ENCODE assay signal across 16 cellular contexts in the genomic region with DNA sequence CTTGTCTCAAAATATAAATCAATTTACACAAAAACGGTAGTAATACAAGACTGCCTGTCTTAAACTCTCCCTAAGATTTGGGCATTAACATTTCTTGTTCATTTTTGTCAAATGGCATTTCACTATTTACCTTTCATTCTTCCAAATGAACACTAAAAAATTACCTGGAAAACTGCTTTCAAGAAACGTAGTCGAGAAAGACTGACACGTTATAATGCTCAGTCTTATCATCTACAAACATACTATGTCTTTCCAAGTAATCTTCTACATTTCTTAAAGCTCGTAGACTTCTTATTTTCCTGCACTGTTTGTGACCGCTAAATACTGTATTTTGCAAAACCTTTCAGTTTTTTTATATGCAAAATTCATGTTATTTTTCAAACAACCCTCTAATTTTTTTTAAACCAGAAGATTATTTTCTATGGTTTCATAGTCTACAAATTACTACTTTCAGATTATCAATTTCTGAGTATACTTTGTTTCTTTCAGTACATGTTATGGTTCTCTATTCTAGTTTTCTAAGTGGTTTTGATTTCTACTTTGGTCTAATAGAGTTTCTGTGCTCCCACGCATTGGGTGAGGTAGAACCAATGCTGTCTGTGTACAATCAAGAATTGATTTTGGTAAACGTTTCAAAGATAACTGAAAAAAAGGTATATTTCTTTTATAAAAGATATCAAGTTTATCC.
DNase-seq lines count a peak whose midpoint lies in the region; ATAC-seq and TF ChIP-seq lines count a peak whose summit lies in the region.
"Had no signal": no experiment of that assay in that cellular context is flagged by ENCODE, and none has a peak within 500 bp of the region (broad histone marks: within the 10 kb centered on the region; RNA-seq: fewer than 3 reads in every experiment).

No MANE protein-coding gene starts in this region.

- peak; percentile 61 for ATAC-seq in GM19025 (IDR thresholded peaks at IDR 0.05; ENCODE audit: low read depth, unreplicated experiment)
- ATAC-seq in GM21723 (IDR thresholded peaks at IDR 0.05; ENCODE audit: unreplicated experiment): peak; percentile 92
- ATAC-seq in HG03378 (IDR thresholded peaks at IDR 0.05; ENCODE audit: unreplicated experiment): peak; percentile 56
- ATAC-seq in activated T-helper 17 cell treated with anti-CD3 and anti-CD28 coated beads, Interleukin-2, amount 50 U/mL, for 72 hours (replicated peaks): no peak
- no peak for ATAC-seq in natural killer cell
- ATAC-seq: activated T-cell treated with anti-CD3 and anti-CD28 coated beads, Interleukin-2, amount 50 U/mL, for 4 hours; stimulated activated naive CD8-positive, alpha-beta T cell treated with anti-CD3 and anti-CD28 coated beads, Interleukin-15, Interleukin-2, amounts not matched to agents 100 U/mL and 50 U/mL, for 24 hours; T-cell had no signal

- no peaks in the 10 kb centered on the region for H3K36me3 Mint-ChIP-seq in activated T-helper 17 cell treated with anti-CD3 and anti-CD28 coated beads, Interleukin-2, amount 50 U/mL, for 72 hours (ENCODE audit: low read depth)
- H3K36me3 Mint-ChIP-seq in natural killer cell: no peaks in the 10 kb centered on the region

- no peak for DNase-seq in HuH-7.5 (ENCODE audit: low spot score)
- no peak for DNase-seq in globus pallidus (ENCODE audit: low spot score)
- no peak for DNase-seq in natural killer cell
- DNase-seq: activated T-cell treated with anti-CD3 and anti-CD28 coated beads, Interleukin-2, amount 50 U/mL, for 4 hours; glutamatergic neuron; HCEC 1CT; Karpas-422; NCI-H187 treated with DMSO at 0.1 percent for 48 hours; NCI-H526 treated with DMSO at 0.1 percent for 48 hours; ovary; stimulated activated naive CD8-positive, alpha-beta T cell treated with anti-CD3 and anti-CD28 coated beads, Interleukin-15, Interleukin-2, amounts not matched to agents 100 U/mL and 50 U/mL, for 24 hours; T-cell had no signal

- no peak overlapping the region for H3K4me3 Mint-ChIP-seq in activated T-helper 17 cell treated with anti-CD3 and anti-CD28 coated beads, Interleukin-2, amount 50 U/mL, for 72 hours
- no peak overlapping the region for H3K4me3 Mint-ChIP-seq in natural killer cell
- H3K4me3 Mint-ChIP-seq: activated T-cell treated with anti-CD3 and anti-CD28 coated beads, Interleukin-2, amount 50 U/mL, for 4 hours; T-cell had no signal

- TF ChIP-seq CTCF in natural killer cell (IDR thresholded peaks at IDR 0.05): no peak

- H3K27ac Mint-ChIP-seq in activated T-helper 17 cell treated with anti-CD3 and anti-CD28 coated beads, Interleukin-2, amount 50 U/mL, for 72 hours: no peak overlapping the region
- no peak overlapping the region for H3K27ac Mint-ChIP-seq in natural killer cell
- H3K27ac Mint-ChIP-seq: T-cell had no signal

- intact Hi-C loops in natural killer cell (cut with micrococcal nuclease): no loop called here

- no peaks in the 10 kb centered on the region for H3K9me3 Mint-ChIP-seq in activated T-helper 17 cell treated with anti-CD3 and anti-CD28 coated beads, Interleukin-2, amount 50 U/mL, for 72 hours
- H3K9me3 Mint-ChIP-seq in natural killer cell: no peaks in the 10 kb centered on the region
- H3K9me3 Mint-ChIP-seq: activated T-cell treated with anti-CD3 and anti-CD28 coated beads, Interleukin-2, amount 50 U/mL, for 4 hours had no signal

- H3K27me3 Mint-ChIP-seq in activated T-helper 17 cell treated with anti-CD3 and anti-CD28 coated beads, Interleukin-2, amount 50 U/mL, for 72 hours: no peaks in the 10 kb centered on the region
- H3K27me3 Mint-ChIP-seq in natural killer cell (ENCODE audit: low read depth in 2 of 2): no peaks in the 10 kb centered on the region
- H3K27me3 Mint-ChIP-seq: T-cell had no signal

- H3K4me1 Mint-ChIP-seq in activated T-helper 17 cell treated with anti-CD3 and anti-CD28 coated beads, Interleukin-2, amount 50 U/mL, for 72 hours: no peaks in the 10 kb centered on the region
- H3K4me1 Mint-ChIP-seq in natural killer cell: no peaks in the 10 kb centered on the region
- H3K4me1 Mint-ChIP-seq: T-cell had no signal

Comparison
In these comparisons a context has a peak if more than half of its experiments do, and no peak if none do; other contexts are left out.
1. ATAC-seq: peak in GM19025 (single experiment), GM21723 (single experiment) and HG03378 (single experiment); none in activated T-helper 17 cell treated with anti-CD3 and anti-CD28 coated beads, Interleukin-2, amount 50 U/mL, for 72 hours (single experiment) and natural killer cell (0 of 3).